ENCODE assay signal across 18 cellular contexts in genomic region chr16:31078597-31079341, GRCh38.
"Had no signal": no experiment of that assay in that cellular context is flagged by ENCODE, and none has a peak within 500 bp of the region (broad histone marks: within the 10 kb centered on the region; RNA-seq: fewer than 3 reads in every experiment).

No MANE protein-coding gene starts in this region.

- H3K9me3 ChIP-seq: ascending aorta, colonic mucosa, esophagus muscularis mucosa, gastroesophageal sphincter, heart left ventricle, thyroid gland had no signal

- H3K27ac ChIP-seq: ascending aorta, colonic mucosa, esophagus muscularis mucosa, gastroesophageal sphincter, heart left ventricle, parathyroid adenoma, thyroid gland had no signal

- H3K27me3 ChIP-seq: ascending aorta, colonic mucosa, esophagus muscularis mucosa, gastroesophageal sphincter, heart left ventricle, thyroid gland had no signal

- DNase-seq: activated B cell treated with CpG ODN at 0.5 μM for 24 hours; activated CD4-positive, alpha-beta T cell treated with anti-CD3 and anti-CD28 coated beads for 4 hours; activated CD8-positive, alpha-beta T cell treated with anti-CD3 and anti-CD28 coated beads, Interleukin-2, amount 10 ng/mL, durations not matched to agents 7 days and 5 days; activated effector memory CD4-positive, alpha-beta T cell treated with Interleukin-2 at 50 U/mL for 16 hours; activated naive CD4-positive, alpha-beta T cell treated with anti-CD3 and anti-CD28 coated beads, Interleukin-2, amount 50 U/mL, for 16 hours; activated T-cell treated with anti-CD3 and anti-CD28 coated beads, Interleukin-2, amount 50 U/mL, for 48 hours; colonic mucosa; heart left ventricle; stimulated activated CD4-positive, alpha-beta T cell treated with anti-CD3 and anti-CD28 coated beads, Interleukin-4, amount 100 ng/mL, for 4 hours; stimulated activated naive B cell treated with anti-CD40 and anti-IgM and Interleukin-4, amounts not matched to agents 10 μg/mL and 1 μg/mL and 100 μg/mL, for 72 hours; thyroid gland had no signal

- ATAC-seq: activated CD8-positive, alpha-beta T cell treated with anti-CD3 and anti-CD28 coated beads, Interleukin-2, amount 10 ng/mL, durations not matched to agents 7 days and 5 days; gastroesophageal sphincter; heart left ventricle; sciatic nerve; stimulated activated naive B cell treated with anti-CD40 and anti-IgM and Interleukin-4, amounts not matched to agents 10 μg/mL and 1 μg/mL and 100 μg/mL, for 72 hours had no signal

- H3K9me3 Mint-ChIP-seq: activated B cell treated with CpG ODN at 0.5 μM for 24 hours; central memory CD8-positive, alpha-beta T cell; memory B cell; stimulated activated naive B cell treated with anti-CD40 and anti-IgM and Interleukin-4, amounts not matched to agents 10 μg/mL and 1 μg/mL and 100 μg/mL, for 72 hours had no signal

- H3K4me3 ChIP-seq: ascending aorta, colonic mucosa, esophagus muscularis mucosa, gastroesophageal sphincter, heart left ventricle, thyroid gland had no signal

- H3K27ac Mint-ChIP-seq: activated B cell treated with CpG ODN at 0.5 μM for 24 hours, memory B cell had no signal

- H3K27me3 Mint-ChIP-seq: activated B cell treated with CpG ODN at 0.5 μM for 24 hours; central memory CD8-positive, alpha-beta T cell; memory B cell; stimulated activated naive B cell treated with anti-CD40 and anti-IgM and Interleukin-4, amounts not matched to agents 10 μg/mL and 1 μg/mL and 100 μg/mL, for 72 hours had no signal

- H3K4me3 Mint-ChIP-seq: activated B cell treated with CpG ODN at 0.5 μM for 24 hours; activated CD8-positive, alpha-beta T cell treated with anti-CD3 and anti-CD28 coated beads, Interleukin-2, amount 10 ng/mL, durations not matched to agents 7 days and 5 days; central memory CD8-positive, alpha-beta T cell; memory B cell; stimulated activated naive B cell treated with anti-CD40 and anti-IgM and Interleukin-4, amounts not matched to agents 10 μg/mL and 1 μg/mL and 100 μg/mL, for 72 hours had no signal
